In genomic region chr1:248824301-248824700, GRCh38 we compare ENCODE assay signal across 1 cellular context.
TF ChIP-seq lines count a peak whose summit lies in the region.

No MANE protein-coding gene starts in this region.

TF ChIP-seq in IMR-90, 13 proteins besides CTCF, POLR2A, EP300 and RAD21 (continued from another document):
- TF ChIP-seq USF2 (IDR thresholded peaks at IDR 0.05; ENCODE audit: low read depth, low read length) (no peak), ELK1 (IDR thresholded peaks at IDR 0.05; ENCODE audit: borderline replicate concordance, low read depth, low read length) (no peak), BHLHE40 (IDR thresholded peaks at IDR 0.05; ENCODE audit: low read depth, low read length) (no peak), CHD1 (IDR thresholded peaks at IDR 0.05; ENCODE audit: low read depth, low read length) (no peak), MXI1 (IDR thresholded peaks at IDR 0.05; ENCODE audit: borderline replicate concordance, low read depth, low read length) (no peak), FOS (IDR thresholded peaks at IDR 0.05; ENCODE audit: low read depth, low read length) (no peak), MAZ (IDR thresholded peaks at IDR 0.05; ENCODE audit: borderline replicate concordance, low read depth, low read length) (no peak), MAFK (IDR thresholded peaks at IDR 0.05; ENCODE audit: low read depth, low read length) (no peak)
